Comparison of ENCODE assay signal across 8 cellular contexts in genomic region chr10:126749030-126749655, GRCh38.
DNase-seq lines count a peak whose midpoint lies in the region; ATAC-seq and TF ChIP-seq lines count a peak whose summit lies in the region.

No MANE protein-coding gene starts in this region.

- H3K4me3 Mint-ChIP-seq in activated CD4-positive, alpha-beta memory T cell treated with anti-CD3 and anti-CD28 coated beads, Interleukin-2, amount 10 ng/mL, durations not matched to agents 7 days and 5 days: no peak overlapping the region

- H3K9me3 ChIP-seq in mucosa of descending colon: no peaks in the 10 kb centered on the region

- POLR2A ChIA-PET in activated CD4-positive, alpha-beta memory T cell treated with anti-CD3 and anti-CD28 coated beads, Interleukin-2, amount 10 ng/mL, durations not matched to agents 7 days and 5 days (lab: Charles Lee): no interaction called here

- H3K4me1 Mint-ChIP-seq in activated CD4-positive, alpha-beta memory T cell treated with anti-CD3 and anti-CD28 coated beads, Interleukin-2, amount 10 ng/mL, durations not matched to agents 7 days and 5 days: no peaks in the 10 kb centered on the region

- TF ChIP-seq CTCF in HFF-Myc (IDR thresholded peaks at IDR 0.05; ENCODE audit: low read depth, low read length, missing control alignments) (peak; percentile 84), mucosa of descending colon (IDR thresholded peaks at IDR 0.05) (peak; percentile 67)

- H3K4me1 ChIP-seq in mucosa of descending colon (ENCODE audit: low read depth): no peaks in the 10 kb centered on the region

- H3K4me3 ChIP-seq in HFF-Myc (replicated peaks; ENCODE audit: low read depth, low read length): no peak overlapping the region
- H3K4me3 ChIP-seq in mucosa of descending colon: no peak overlapping the region

- no peak overlapping the region for H3K27ac Mint-ChIP-seq in activated CD4-positive, alpha-beta memory T cell treated with anti-CD3 and anti-CD28 coated beads, Interleukin-2, amount 10 ng/mL, durations not matched to agents 7 days and 5 days

- peak; percentile 96 for ATAC-seq in esophagus mucosa
- peak; percentile 87 for ATAC-seq in mucosa of descending colon

- no peaks in the 10 kb centered on the region for H3K27me3 Mint-ChIP-seq in activated CD4-positive, alpha-beta memory T cell treated with anti-CD3 and anti-CD28 coated beads, Interleukin-2, amount 10 ng/mL, durations not matched to agents 7 days and 5 days

- CTCF ChIA-PET in activated CD4-positive, alpha-beta memory T cell treated with anti-CD3 and anti-CD28 coated beads, Interleukin-2, amount 10 ng/mL, durations not matched to agents 7 days and 5 days (lab: Charles Lee): interaction anchor here (0.8 kb wide), 1 partner anchor 768 kb away, joined by 3 read pairs; no protein-coding TSS in a partner anchor

- H3K9me3 Mint-ChIP-seq in activated CD4-positive, alpha-beta memory T cell treated with anti-CD3 and anti-CD28 coated beads, Interleukin-2, amount 10 ng/mL, durations not matched to agents 7 days and 5 days: peaks cover 2% of the 10 kb centered on the region

- intact Hi-C loops in mucosa of descending colon (cut with DNase I, micrococcal nuclease): no loop called here

- no peaks in the 10 kb centered on the region for H3K36me3 ChIP-seq in mucosa of descending colon (ENCODE audit: low read depth)

- DNase-seq in Daoy (ENCODE audit: low read depth) (peak; percentile 85), HFF-Myc (ENCODE audit: extremely low read depth, low read depth) (peak; percentile 47), NCI-H345 (lab: John Stamatoyannopoulos, UW) (peak; percentile 46), mucosa of descending colon (peak in 2 of 3 donors; percentile 72 to 88), NCI-H128 (lab: John Stamatoyannopoulos, UW; ENCODE audit: unreplicated experiment) (no peak)
- DNase-seq in activated CD4-positive, alpha-beta memory T cell treated with anti-CD3 and anti-CD28 coated beads, Interleukin-2, amount 10 ng/mL, durations not matched to agents 7 days and 5 days: peak; percentile 48
- DNase-seq in stimulated activated naive CD4-positive, alpha-beta T cell treated with Interleukin-2 at 50 U/mL for 16 hours (lab: John Stamatoyannopoulos, UW): peak; percentile 37

- H3K36me3 Mint-ChIP-seq in activated CD4-positive, alpha-beta memory T cell treated with anti-CD3 and anti-CD28 coated beads, Interleukin-2, amount 10 ng/mL, durations not matched to agents 7 days and 5 days (ENCODE audit: low read depth): no peaks in the 10 kb centered on the region
